8 cellular contexts compared by ENCODE assay signal in genomic region chr18:50287028-50287440, GRCh38. TPM values are rescaled to one million over a fixed set of nuclear protein-coding genes. Genes with fewer than 3 reads are reported as not detected.
DNase-seq lines count a peak whose midpoint lies in the region; ATAC-seq and TF ChIP-seq lines count a peak whose summit lies in the region.

No MANE protein-coding gene starts in this region.

- H3K9me3 ChIP-seq in CD8-positive, alpha-beta T cell (ENCODE audit: low read length) = no peaks in the 10 kb centered on the region
- H3K9me3 ChIP-seq in Loucy (ENCODE audit: insufficient read depth, low read depth, low read length) = no peaks in the 10 kb centered on the region

- no peaks in the 10 kb centered on the region for H3K9me3 Mint-ChIP-seq in CD8-positive, alpha-beta T cell
- H3K9me3 Mint-ChIP-seq in mesothelial cell of epicardium = no peaks in the 10 kb centered on the region

- intact Hi-C loops in CD8-positive, alpha-beta T cell (cut with DNase I, micrococcal nuclease) = loop anchor here (1.0 to 10.0 kb wide), 10 partner anchors 20 to 1750 kb away; partner anchors contain the start of genes CFAP53 (in 1 of the 2), CTIF (in 1 of the 2), ELAC1 (in 1 of the 2) and RPL17 (in 1 of the 2)

- H3K36me3 ChIP-seq in CD8-positive, alpha-beta T cell (ENCODE audit: insufficient read depth, low read length) = peaks cover 10% of the 10 kb centered on the region
- H3K36me3 ChIP-seq in Loucy (ENCODE audit: insufficient read depth, low read length) = peaks cover 28% of the 10 kb centered on the region; the same call in 1 of the 2 replicates

- H3K4me1 Mint-ChIP-seq in CD8-positive, alpha-beta T cell (ENCODE audit: low read depth) = peaks cover 35% of the 10 kb centered on the region
- peaks cover 16% of the 10 kb centered on the region for H3K4me1 Mint-ChIP-seq in mesothelial cell of epicardium

- POLR2A ChIA-PET in CD8-positive, alpha-beta T cell (lab: Charles Lee) = no interaction called here

- H3F3A ChIP-seq in Loucy (ENCODE audit: low read depth) = no peaks in the 10 kb centered on the region

- H3K4me2 ChIP-seq in Loucy (ENCODE audit: low read depth, low read length, poor library complexity, severe bottlenecking) = peak overlapping the region; percentile 74

- H3K4me3 ChIP-seq in CD8-positive, alpha-beta T cell (ENCODE audit: low read depth, low read length) = peak overlapping the region; percentile 98
- peak overlapping the region; percentile 97 for H3K4me3 ChIP-seq in Loucy (ENCODE audit: low read length, poor library complexity, severe bottlenecking)
- H3K4me3 ChIP-seq in coronary artery = peak overlapping the region; percentile 77

- no peaks in the 10 kb centered on the region for H3K9me2 ChIP-seq in Loucy (replicated peaks; ENCODE audit: low read depth, low read length)

- H3K9ac ChIP-seq in Loucy (ENCODE audit: low read depth, low read length, poor library complexity, severe bottlenecking) = peak overlapping the region; percentile 95

- H3K4me1 ChIP-seq in CD8-positive, alpha-beta T cell (ENCODE audit: insufficient read depth, low read length) = peaks cover 18% of the 10 kb centered on the region
- peaks cover 12% of the 10 kb centered on the region for H3K4me1 ChIP-seq in Loucy (ENCODE audit: insufficient read depth, low read length, poor library complexity, severe bottlenecking)

- H3K4me3 Mint-ChIP-seq in CD8-positive, alpha-beta T cell = peak overlapping the region; percentile 99
- peak overlapping the region; percentile 96 for H3K4me3 Mint-ChIP-seq in mesothelial cell of epicardium

- peaks cover 54% of the 10 kb centered on the region for H3K36me3 Mint-ChIP-seq in CD8-positive, alpha-beta T cell
- H3K36me3 Mint-ChIP-seq in mesothelial cell of epicardium = peaks cover 15% of the 10 kb centered on the region

- H4K20me1 ChIP-seq in Loucy (ENCODE audit: insufficient read depth, low read length, poor library complexity, severe bottlenecking) = peaks cover 2% of the 10 kb centered on the region

- DNase-seq in CD8-positive, alpha-beta T cell = no peak
- DNase-seq in coronary artery (ENCODE audit: low spot score) = no peak
- DNase-seq in mesothelial cell of epicardium (ENCODE audit: low spot score in 2 of 2, unreplicated experiment in 2 of 2) = no peak
- no peak for DNase-seq in COLO829 (ENCODE audit: low spot score)

- ATAC-seq in CD8-positive, alpha-beta T cell = no peak
- ATAC-seq in GM18502 (IDR thresholded peaks at IDR 0.05; ENCODE audit: poor library complexity, unreplicated experiment) (no peak), HG03139 (IDR thresholded peaks at IDR 0.05; ENCODE audit: unreplicated experiment) (no peak), HG03442 (IDR thresholded peaks at IDR 0.05; ENCODE audit: unreplicated experiment) (no peak)

- no peak for TF ChIP-seq CTCF in CD8-positive, alpha-beta T cell (IDR thresholded peaks at IDR 0.05)
- TF ChIP-seq CTCF in Loucy (conservative IDR thresholded peaks at IDR 0.05; ENCODE audit: low read length) (no peak), coronary artery (IDR thresholded peaks at IDR 0.05) (no peak), mesothelial cell of epicardium (IDR thresholded peaks at IDR 0.05; ENCODE audit: unreplicated experiment) (no peak)

- peak overlapping the region; percentile 88 for H2AFZ ChIP-seq in Loucy (ENCODE audit: low read length)

- CTCF ChIA-PET in CD8-positive, alpha-beta T cell (lab: Charles Lee) = no interaction called here

- H3K27ac Mint-ChIP-seq in CD8-positive, alpha-beta T cell = peak overlapping the region; percentile 99
- peak overlapping the region; percentile 100 for H3K27ac Mint-ChIP-seq in mesothelial cell of epicardium

- H3K27me3 Mint-ChIP-seq in CD8-positive, alpha-beta T cell (ENCODE audit: low read depth) = no peaks in the 10 kb centered on the region
- H3K27me3 Mint-ChIP-seq in mesothelial cell of epicardium (ENCODE audit: low read depth) = no peaks in the 10 kb centered on the region

- no peaks in the 10 kb centered on the region for H3K27me3 ChIP-seq in CD8-positive, alpha-beta T cell (ENCODE audit: insufficient read depth, low read length)
- H3K27me3 ChIP-seq in Loucy (ENCODE audit: insufficient read depth, low read length, poor library complexity, severe bottlenecking) = no peaks in the 10 kb centered on the region

- peak overlapping the region; percentile 99 for H3K27ac ChIP-seq in CD8-positive, alpha-beta T cell (ENCODE audit: low read depth, low read length)
- peak overlapping the region; percentile 81 to 93 for H3K27ac ChIP-seq in coronary artery

- peaks cover 35% of the 10 kb centered on the region for H3K79me2 ChIP-seq in Loucy (ENCODE audit: insufficient read depth, low read length)

RNA-seq across cellular contexts. Expression of gene CXXC1, which starts 0.5 kb away (rescaled TPM):
- total RNA-seq in CD8-positive, alpha-beta T cell = 100 to 1,000 TPM; 107 to 119 TPM
- total RNA-seq in mesothelial cell of epicardium = 77.3 to 81.3 TPM (median 80.2 TPM) in 3 replicates

RNA-seq across cellular contexts. Expression of gene MBD1, which starts 5.7 kb away (rescaled TPM):
- 10 to 100 TPM; 88.5 to 96.0 TPM for total RNA-seq in CD8-positive, alpha-beta T cell
- total RNA-seq in mesothelial cell of epicardium = 87.2 to 93.0 TPM (median 88.2 TPM) in 3 replicates

RNA-seq across cellular contexts. Expression of gene CFAP53, which starts 20.7 kb away (rescaled TPM):
- under 1 TPM; 0.22 to 0.36 TPM for total RNA-seq in CD8-positive, alpha-beta T cell
- total RNA-seq in mesothelial cell of epicardium = 0.44 to 0.70 TPM (median 0.65 TPM) in 3 replicates
